In genomic region chr1:226687476-226687875, GRCh38 we compare ENCODE assay signal across 8 cellular contexts. TPM values are rescaled to one million over a fixed set of nuclear protein-coding genes. Genes with fewer than 3 reads are reported as not detected.
DNase-seq lines count a peak whose midpoint lies in the region; ATAC-seq and TF ChIP-seq lines count a peak whose summit lies in the region.
"Had no signal": no experiment of that assay in that cellular context is flagged by ENCODE, and none has a peak within 500 bp of the region (broad histone marks: within the 10 kb centered on the region; RNA-seq: fewer than 3 reads in every experiment).

No MANE protein-coding gene starts in this region.

- peaks cover 100% of the 10 kb centered on the region for H3K4me1 Mint-ChIP-seq in activated CD8-positive, alpha-beta T cell treated with anti-CD3 and anti-CD28 coated beads for 36 hours (ENCODE audit: low read depth)

- TF ChIP-seq CTCF in KMS-11 (conservative IDR thresholded peaks at IDR 0.05; ENCODE audit: low read depth, low read length) (peak; percentile 58; the same call in 1 of the 2 replicates), left ventricle myocardium inferior (IDR thresholded peaks at IDR 0.05; ENCODE audit: borderline replicate concordance) (peak; percentile 60), stomach (IDR thresholded peaks at IDR 0.05) (no peak), hepatocyte (IDR thresholded peaks at IDR 0.05; ENCODE audit: poor library complexity) (no peak)
- TF ChIP-seq CTCF in activated CD8-positive, alpha-beta T cell treated with anti-CD3 and anti-CD28 coated beads for 36 hours (IDR thresholded peaks at IDR 0.05): peak; percentile 61

- H3K4me3 Mint-ChIP-seq in activated CD8-positive, alpha-beta T cell treated with anti-CD3 and anti-CD28 coated beads for 36 hours: peak overlapping the region; percentile 15

- H3K27me3 ChIP-seq in KMS-11 (ENCODE audit: insufficient read depth, low read depth) (no peaks in the 10 kb centered on the region), left ventricle myocardium inferior (ENCODE audit: low read depth) (no peaks in the 10 kb centered on the region), stomach (no peaks in the 10 kb centered on the region), hepatocyte (no peaks in the 10 kb centered on the region)
- H3K27me3 ChIP-seq: uterus had no signal

- H3K4me2 ChIP-seq in KMS-11 (peak overlapping the region; percentile 31), hepatocyte (no peak overlapping the region)

- H3K9me3 Mint-ChIP-seq in activated CD8-positive, alpha-beta T cell treated with anti-CD3 and anti-CD28 coated beads for 36 hours: no peaks in the 10 kb centered on the region

- H2AFZ ChIP-seq in KMS-11 (ENCODE audit: low read depth) (no peak overlapping the region), hepatocyte (no peak overlapping the region)

- no peak for TF ChIP-seq POLR2A in stomach (IDR thresholded peaks at IDR 0.05)

- no peaks in the 10 kb centered on the region for H3K27me3 Mint-ChIP-seq in activated CD8-positive, alpha-beta T cell treated with anti-CD3 and anti-CD28 coated beads for 36 hours

- peaks cover 19% of the 10 kb centered on the region for H3K79me2 ChIP-seq in KMS-11 (ENCODE audit: insufficient read depth, low read depth)
- H3K79me2 ChIP-seq in hepatocyte: no peaks in the 10 kb centered on the region

- CTCF ChIA-PET in activated CD8-positive, alpha-beta T cell treated with anti-CD3 and anti-CD28 coated beads for 36 hours (lab: Charles Lee): interaction anchor here (0.6 to 6.1 kb wide), 41 partner anchors 9 to 265 kb away, joined by 3 to 133 read pairs (median 4); partner anchors contain the start of genes ITPKB and STUM

- WGBS in stomach, 5 donors: 72 to 95% (median 87%) methylated on average over 2 to 3 of the region's 3 CpGs
- 98% methylated on average over 3 of the region's 3 CpGs for WGBS in hepatocyte (ENCODE audit: low lambda C conversion rate, missing lambda C conversion rate)

- no peaks in the 10 kb centered on the region for H3K9me2 ChIP-seq in hepatocyte (replicated peaks; ENCODE audit: insufficient read depth)

- H3K36me3 ChIP-seq in KMS-11 (ENCODE audit: insufficient read depth) (no peaks in the 10 kb centered on the region), left ventricle myocardium inferior (no peaks in the 10 kb centered on the region), stomach (no peaks in the 10 kb centered on the region), hepatocyte (replicated peaks; ENCODE audit: insufficient read depth, low read depth) (no peaks in the 10 kb centered on the region)
- H3K36me3 ChIP-seq: uterus had no signal

- POLR2A ChIA-PET in activated CD8-positive, alpha-beta T cell treated with anti-CD3 and anti-CD28 coated beads for 36 hours (lab: Charles Lee): interaction anchor here (0.6 to 2.1 kb wide), 18 partner anchors 9 to 160 kb away, joined by 3 to 19 read pairs (median 4); partner anchors contain the start of gene ITPKB

- peak overlapping the region; percentile 99 for H3K27ac Mint-ChIP-seq in activated CD8-positive, alpha-beta T cell treated with anti-CD3 and anti-CD28 coated beads for 36 hours

- peaks cover 47% of the 10 kb centered on the region for H3K4me1 ChIP-seq in KMS-11 (ENCODE audit: low read depth, poor library complexity, severe bottlenecking)
- H3K4me1 ChIP-seq in left ventricle myocardium inferior: peaks cover 98% of the 10 kb centered on the region
- H3K4me1 ChIP-seq in stomach: peaks cover 42 to 100% (median 71%) of the 10 kb centered on the region in 4 donors
- peaks cover 5% of the 10 kb centered on the region for H3K4me1 ChIP-seq in hepatocyte (ENCODE audit: insufficient read depth)

- DNase-seq in activated CD8-positive, alpha-beta T cell treated with anti-CD3 and anti-CD28 coated beads for 36 hours: peak; percentile 79
- DNase-seq in left ventricle myocardium inferior (no peak), stomach (no peak), hepatocyte (ENCODE audit: low spot score) (no peak), dedifferentiated amniotic fluid mesenchymal stem cell (ENCODE audit: extremely low spot score) (no peak)
- DNase-seq: uterus had no signal

- no peak overlapping the region for H3K4me3 ChIP-seq in KMS-11 (IDR thresholded peaks at IDR 0.05; ENCODE audit: insufficient read depth, low read depth, low read length)
- H3K4me3 ChIP-seq in left ventricle myocardium inferior: no peak overlapping the region
- no peak overlapping the region for H3K4me3 ChIP-seq in stomach
- no peak overlapping the region for H3K4me3 ChIP-seq in hepatocyte
- H3K4me3 ChIP-seq: uterus had no signal

- H3K27ac ChIP-seq in KMS-11 (peak overlapping the region; percentile 6; the same call in 1 of the 2 replicates), left ventricle myocardium inferior (replicated peaks) (peak overlapping the region; percentile 73), stomach (peak overlapping the region in 4 of 5 donors; percentile 68 to 99 (median 76)), hepatocyte (no peak overlapping the region)

- no peak for TF ChIP-seq EP300 in stomach (IDR thresholded peaks at IDR 0.05)

- H3K9ac ChIP-seq in KMS-11: no peak overlapping the region

- no peaks in the 10 kb centered on the region; the same call in 1 of the 2 replicates for H4K20me1 ChIP-seq in KMS-11 (ENCODE audit: insufficient read depth)
- no peaks in the 10 kb centered on the region for H4K20me1 ChIP-seq in hepatocyte (ENCODE audit: insufficient read depth, poor library complexity, severe bottlenecking)

- intact Hi-C loops in activated CD8-positive, alpha-beta T cell treated with anti-CD3 and anti-CD28 coated beads for 36 hours (cut with micrococcal nuclease): loop anchor here (5.0 kb wide), 1 partner anchor 35 kb away; no protein-coding TSS in a partner anchor
- intact Hi-C loops in left ventricle myocardium inferior (cut with micrococcal nuclease): loop anchor here (10.0 kb wide), 1 partner anchor 53 kb away; no protein-coding TSS in a partner anchor
- intact Hi-C loops in stomach (cut with DNase I; ENCODE audit: low total_unique reads): no loop called here

- H3K9me3 ChIP-seq in left ventricle myocardium inferior (replicated peaks): no peaks in the 10 kb centered on the region
- H3K9me3 ChIP-seq in stomach: no peaks in the 10 kb centered on the region
- H3K9me3 ChIP-seq in hepatocyte (ENCODE audit: low read depth): no peaks in the 10 kb centered on the region
- H3K9me3 ChIP-seq: uterus had no signal

- peak; percentile 31 for ATAC-seq in activated CD8-positive, alpha-beta T cell treated with anti-CD3 and anti-CD28 coated beads for 36 hours
- ATAC-seq in GM19467 (IDR thresholded peaks at IDR 0.05; ENCODE audit: unreplicated experiment): no peak

- peaks cover 62% of the 10 kb centered on the region for H3K36me3 Mint-ChIP-seq in activated CD8-positive, alpha-beta T cell treated with anti-CD3 and anti-CD28 coated beads for 36 hours (ENCODE audit: low read depth)

RNA-seq across cellular contexts. Expression of gene ITPKB, which starts 51.6 kb away (rescaled TPM):
- 10 to 100 TPM; 40.8 to 42.6 TPM for total RNA-seq in activated CD8-positive, alpha-beta T cell treated with anti-CD3 and anti-CD28 coated beads for 36 hours
- total RNA-seq in left ventricle myocardium inferior: 15.7 TPM
- 10 to 100 TPM; 16.4 to 38.8 (median 24.6) TPM for total RNA-seq in stomach
- 1 to 10 TPM; 3.8 to 5.4 (median 4.4) TPM for polyA plus RNA-seq in stomach
- total RNA-seq in hepatocyte: 9.4 and 11.0 TPM in 2 replicates
- polyA plus RNA-seq in hepatocyte: 7.4 and 13.8 TPM in 2 replicates

Comparison
In these comparisons a context has a peak if more than half of its experiments do, and no peak if none do; other contexts are left out.
1. CTCF ChIP-seq: peak in KMS-11 (single experiment), activated CD8-positive, alpha-beta T cell treated with anti-CD3 and anti-CD28 coated beads for 36 hours (single experiment) and left ventricle myocardium inferior (single experiment); none in stomach (0 of 7) and hepatocyte (single experiment).